8 cellular contexts compared by ENCODE assay signal in genomic region chr2:146661494-146662096, GRCh38.
A peak's percentile ranks its signal among the peaks of the same experiment; 100 is the strongest.
DNase-seq lines count a peak whose midpoint lies in the region; ATAC-seq and TF ChIP-seq lines count a peak whose summit lies in the region.

No MANE protein-coding gene starts in this region.

- H3K79me2 ChIP-seq in OCI-LY7 (ENCODE audit: insufficient read depth, low read depth, low read length) = no peaks in the 10 kb centered on the region

- H3K4me3 ChIP-seq in AG10803 (ENCODE audit: low read length) = no peak overlapping the region
- H3K4me3 ChIP-seq in OCI-LY7 (ENCODE audit: low read depth, low read length, poor library complexity, severe bottlenecking) = no peak overlapping the region
- no peak overlapping the region for H3K4me3 ChIP-seq in fibroblast of pulmonary artery (replicated peaks; ENCODE audit: low read depth, low read length)
- no peak overlapping the region for H3K4me3 ChIP-seq in mucosa of descending colon

- DNase-seq in AG10803 (ENCODE audit: low read depth) = peak; percentile 41
- DNase-seq in HEK293T (ENCODE audit: extremely low spot score) = peak; percentile 16
- peak; percentile 16 for DNase-seq in OCI-LY7 (ENCODE audit: low spot score)
- DNase-seq in fibroblast of pulmonary artery (ENCODE audit: low read depth) = peak; percentile 71
- DNase-seq in superior temporal gyrus (ENCODE audit: extremely low spot score) = peak; percentile 64
- DNase-seq in ureter (ENCODE audit: low spot score) = no peak
- no peak for DNase-seq in mucosa of descending colon

- POLR2A ChIA-PET in HEK293T (lab: Yijun Ruan, JAX) (no interaction called here), OCI-LY7 (lab: Charles Lee) (interaction anchor here (0.7 kb wide), 1 partner anchor 20 kb away, joined by 3 read pairs; no protein-coding TSS in a partner anchor)

- H3K4me2 ChIP-seq in OCI-LY7 (ENCODE audit: low read length) = no peak overlapping the region

- no TSS peak for BruUV-seq in OCI-LY7 (replicated peaks; lab: Mats Ljungman, UMichigan)

- no peaks in the 10 kb centered on the region for H3K9me3 ChIP-seq in OCI-LY7 (ENCODE audit: low read length)
- no peaks in the 10 kb centered on the region for H3K9me3 ChIP-seq in mucosa of descending colon

- no peaks in the 10 kb centered on the region for H3K4me1 ChIP-seq in OCI-LY7 (ENCODE audit: insufficient read depth, low read length, poor library complexity, severe bottlenecking)
- no peaks in the 10 kb centered on the region for H3K4me1 ChIP-seq in mucosa of descending colon (ENCODE audit: low read depth)

- intact Hi-C loops in OCI-LY7 (cut with micrococcal nuclease; ENCODE audit: unreplicated experiment) = no loop called here
- intact Hi-C loops in mucosa of descending colon (cut with DNase I, micrococcal nuclease) = no loop called here

- CTCF ChIA-PET in HEK293T (lab: Yijun Ruan, JAX) = interaction anchor here (0.7 kb wide), 1 partner anchor 839 kb away, joined by 3 read pairs; no protein-coding TSS in a partner anchor
- CTCF ChIA-PET in OCI-LY7 (lab: Charles Lee; ENCODE audit: unreplicated experiment) = no interaction called here

- no peak overlapping the region for H2AFZ ChIP-seq in OCI-LY7 (ENCODE audit: low read length)

- no peak for ATAC-seq in GM18909 (IDR thresholded peaks at IDR 0.05; ENCODE audit: poor library complexity, unreplicated experiment)
- ATAC-seq in mucosa of descending colon = no peak

- H3K27ac ChIP-seq in OCI-LY7 (ENCODE audit: low read depth, low read length, poor library complexity, severe bottlenecking) = no peak overlapping the region

- H3K9me2 ChIP-seq in OCI-LY7 (ENCODE audit: insufficient read depth, low read length) = no peaks in the 10 kb centered on the region

- no peaks in the 10 kb centered on the region for H4K20me1 ChIP-seq in OCI-LY7 (ENCODE audit: insufficient read depth, low read length)

- TF ChIP-seq CTCF in AG10803 (conservative IDR thresholded peaks at IDR 0.05; ENCODE audit: low read length) (peak; percentile 75), OCI-LY7 (conservative IDR thresholded peaks at IDR 0.05; ENCODE audit: low read length) (peak; percentile 77), fibroblast of pulmonary artery (IDR thresholded peaks at IDR 0.05; ENCODE audit: low read length, missing control alignments) (peak; percentile 72), mucosa of descending colon (IDR thresholded peaks at IDR 0.05) (no peak)

- H3K36me3 ChIP-seq in OCI-LY7 (ENCODE audit: insufficient read depth, low read length) (no peaks in the 10 kb centered on the region), mucosa of descending colon (ENCODE audit: low read depth) (no peaks in the 10 kb centered on the region)

TF ChIP-seq in HEK293T, 16 proteins besides CTCF, POLR2A, EP300 and RAD21:
- TF ChIP-seq HDGF (IDR thresholded peaks at IDR 0.05; ENCODE audit: borderline replicate concordance) (no peak), ZNF384 (IDR thresholded peaks at IDR 0.05) (peak; percentile 98)

Comparison
In these comparisons a context has a peak if more than half of its experiments do, and no peak if none do; other contexts are left out.
1. DNase-seq: peak in AG10803 (single experiment), HEK293T (single experiment), OCI-LY7 (single experiment), fibroblast of pulmonary artery (single experiment) and superior temporal gyrus (single experiment); none in ureter (single experiment) and mucosa of descending colon (0 of 3).